9 cellular contexts compared by ENCODE assay signal in genomic region chr12:116924558-116925453, GRCh38. TPM values are rescaled to one million over a fixed set of nuclear protein-coding genes. Genes with fewer than 3 reads are reported as not detected.
A peak's percentile ranks its signal among the peaks of the same experiment; 100 is the strongest.
DNase-seq lines count a peak whose midpoint lies in the region; ATAC-seq and TF ChIP-seq lines count a peak whose summit lies in the region.
"Had no signal": no experiment of that assay in that cellular context is flagged by ENCODE, and none has a peak within 500 bp of the region (broad histone marks: within the 10 kb centered on the region; RNA-seq: fewer than 3 reads in every experiment).

No MANE protein-coding gene starts in this region.

- TF ChIP-seq CTCF in osteocyte (IDR thresholded peaks at IDR 0.05) = no peak

- H3K36me3 Mint-ChIP-seq in memory B cell = peaks cover 14% of the 10 kb centered on the region
- H3K36me3 Mint-ChIP-seq in osteocyte (ENCODE audit: unreplicated experiment) = peaks cover 13% of the 10 kb centered on the region

- H3K9me3 Mint-ChIP-seq in memory B cell (no peaks in the 10 kb centered on the region), osteocyte (ENCODE audit: unreplicated experiment) (no peaks in the 10 kb centered on the region)

- H3K4me3 Mint-ChIP-seq in memory B cell (no peak overlapping the region), osteocyte (ENCODE audit: unreplicated experiment) (no peak overlapping the region)

- ATAC-seq in GM18498 (IDR thresholded peaks at IDR 0.05; ENCODE audit: unreplicated experiment) (peak; percentile 82), HG02642 (IDR thresholded peaks at IDR 0.05; ENCODE audit: poor library complexity, unreplicated experiment) (peak; percentile 71), memory B cell (ENCODE audit: low read depth) (peak; percentile 82)

- H3K4me1 Mint-ChIP-seq in memory B cell = peaks cover 29% of the 10 kb centered on the region
- H3K4me1 Mint-ChIP-seq in osteocyte (ENCODE audit: unreplicated experiment) = peaks cover 54% of the 10 kb centered on the region

- no peak overlapping the region for H3K27ac Mint-ChIP-seq in memory B cell
- no peak overlapping the region for H3K27ac Mint-ChIP-seq in osteocyte (ENCODE audit: unreplicated experiment)

- H3K27me3 Mint-ChIP-seq in memory B cell = no peaks in the 10 kb centered on the region
- no peaks in the 10 kb centered on the region for H3K27me3 Mint-ChIP-seq in osteocyte (ENCODE audit: unreplicated experiment)

- DNase-seq in NCI-H226 (peak; percentile 72), memory B cell (ENCODE audit: low spot score in 2 of 2) (peak in 1 of 2 donors; percentile 3), osteocyte (ENCODE audit: extremely low spot score, unreplicated experiment) (no peak), COLO829 (ENCODE audit: low spot score) (no peak), iPS-NIHi11 (ENCODE audit: low spot score) (no peak)
- DNase-seq in activated effector memory CD4-positive, alpha-beta T cell treated with anti-CD3 and anti-CD28 coated beads, Interleukin-2, amount 50 U/mL, for 16 hours = peak; percentile 65

RNA-seq across cellular contexts. Expression of gene FBXW8, which starts 14.1 kb away (rescaled TPM):
- total RNA-seq in osteocyte = 32.1 and 33.6 TPM in 2 replicates

RNA-seq across cellular contexts. Expression of gene HRK, which starts 43.6 kb away (rescaled TPM):
- total RNA-seq in osteocyte = 0.10 TPM in 1 of 2 replicates, not detected in the other
- total RNA-seq: T-helper 2 cell treated with Interferon-gamma antibody and Interleukin-4, amounts not matched to agents 100 ng/mL and 5 ng/mL, for 36 hours had no signal

Comparison
In these comparisons a context has a peak if more than half of its experiments do, and no peak if none do; other contexts are left out.
1. DNase-seq: peak in NCI-H226 (single experiment) and activated effector memory CD4-positive, alpha-beta T cell treated with anti-CD3 and anti-CD28 coated beads, Interleukin-2, amount 50 U/mL, for 16 hours (single experiment); none in osteocyte (single experiment), COLO829 (single experiment) and iPS-NIHi11 (single experiment).
2. Peak in every context shown above with its lines, with median percentiles within 50 percentile points of each other: ATAC-seq.